ENCODE assay signal across 1 cellular context in genomic region chr3:118108769-118109168, GRCh38.
TF ChIP-seq lines count a peak whose summit lies in the region.

No MANE protein-coding gene starts in this region.

TF ChIP-seq in GM23338, 12 proteins besides CTCF, POLR2A, EP300 and RAD21 (continued from another document):
- TF ChIP-seq ZNF331 (CRISPR knock-in tag; IDR thresholded peaks at IDR 0.05; ENCODE audit: low read depth) (no peak), REST (IDR thresholded peaks at IDR 0.05; ENCODE audit: unreplicated experiment) (no peak), EZH2phosphoT487 (IDR thresholded peaks at IDR 0.05; ENCODE audit: unreplicated experiment) (no peak), ZNF114 (CRISPR knock-in tag; IDR thresholded peaks at IDR 0.05) (no peak), ETS1 (IDR thresholded peaks at IDR 0.05) (no peak), STAT1 (IDR thresholded peaks at IDR 0.05; ENCODE audit: unreplicated experiment) (no peak), ZNF462 (CRISPR knock-in tag; IDR thresholded peaks at IDR 0.05) (no peak), POLR2AphosphoS5 (IDR thresholded peaks at IDR 0.05; ENCODE audit: low read depth) (no peak)
